In genomic region chr3:56915969-56916586, GRCh38 we compare ENCODE assay signal across 8 cellular contexts.
DNase-seq lines count a peak whose midpoint lies in the region; ATAC-seq, FAIRE-seq and TF ChIP-seq lines count a peak whose summit lies in the region.

No MANE protein-coding gene starts in this region.

- peaks cover 25% of the 10 kb centered on the region for H3K4me1 Mint-ChIP-seq in endodermal cell

- no peaks in the 10 kb centered on the region for H3K27me3 ChIP-seq in breast epithelium
- no peaks in the 10 kb centered on the region for H3K27me3 ChIP-seq in mammary epithelial cell (ENCODE audit: insufficient read depth, low read length)
- no peaks in the 10 kb centered on the region for H3K27me3 ChIP-seq in endodermal cell (ENCODE audit: control insufficient read depth, insufficient read depth, low read length, poor library complexity, severe bottlenecking)

- no peak overlapping the region for H2AFZ ChIP-seq in mammary epithelial cell (ENCODE audit: low read depth, low read length)

- H3K36me3 Mint-ChIP-seq in endodermal cell (ENCODE audit: low read depth), result no peaks in the 10 kb centered on the region

- TF ChIP-seq POLR2A in breast epithelium (IDR thresholded peaks at IDR 0.05), result no peak

- no peak overlapping the region for H3K4me2 ChIP-seq in mammary epithelial cell (ENCODE audit: insufficient read depth, low read depth, low read length)

- H3K27me3 Mint-ChIP-seq in endodermal cell (ENCODE audit: insufficient read depth), result no peaks in the 10 kb centered on the region

- CTCF ChIA-PET in mammary epithelial cell (lab: Charles Lee; ENCODE audit: low non-redundant PET), result no interaction called here

- H3K27ac ChIP-seq in breast epithelium, result peak overlapping the region in 1 of 2 donors; percentile 61
- H3K27ac ChIP-seq in mammary epithelial cell (ENCODE audit: insufficient read depth, low read depth, low read length), result no peak overlapping the region
- H3K27ac ChIP-seq in endodermal cell (ENCODE audit: low read depth, low read length), result no peak overlapping the region

- ATAC-seq in HG03571 (IDR thresholded peaks at IDR 0.05; ENCODE audit: unreplicated experiment), result peak; percentile 33

- H3K9me3 ChIP-seq in breast epithelium, result no peaks in the 10 kb centered on the region
- H3K9me3 ChIP-seq in mammary epithelial cell (replicated peaks; ENCODE audit: insufficient read depth, low read length), result no peaks in the 10 kb centered on the region
- no peaks in the 10 kb centered on the region for H3K9me3 ChIP-seq in endodermal cell (ENCODE audit: control insufficient read depth, low read length)

- peak overlapping the region; percentile 17 to 41 (median 27) for H3K4me3 ChIP-seq in breast epithelium
- no peak overlapping the region for H3K4me3 ChIP-seq in mammary epithelial cell (replicated peaks in 1 of 3; ENCODE audit: insufficient read depth in 1 of 3, low read depth in 2 of 3, low read length in 3 of 3)
- H3K4me3 ChIP-seq in endodermal cell (ENCODE audit: low read length), result no peak overlapping the region

- no peaks in the 10 kb centered on the region for H4K20me1 ChIP-seq in mammary epithelial cell (ENCODE audit: insufficient read depth, low read length)

- no peak for TF ChIP-seq CTCF in breast epithelium (IDR thresholded peaks at IDR 0.05)
- no peak for TF ChIP-seq CTCF in mammary epithelial cell (conservative IDR thresholded peaks at IDR 0.05 in 1 of 2, IDR thresholded peaks at IDR 0.05 in 1 of 2; ENCODE audit: extremely low read depth in 1 of 2, insufficient read depth in 1 of 2, low read depth in 1 of 2, low read length in 2 of 2)
- TF ChIP-seq CTCF in endodermal cell (conservative IDR thresholded peaks at IDR 0.05), result peak; percentile 20

- H3K9me3 Mint-ChIP-seq in endodermal cell, result no peaks in the 10 kb centered on the region

- intact Hi-C loops in breast epithelium (cut with DNase I; ENCODE audit: low total_unique reads), result no loop called here
- intact Hi-C loops in mammary epithelial cell (cut with micrococcal nuclease), result no loop called here

- dilution Hi-C loops in mammary epithelial cell (cut with HindIII; ENCODE audit: low sequenced_read_pairs), result loop anchor here (5.0 kb wide), 1 partner anchor 66 kb away; no protein-coding TSS in a partner anchor

- no peak for FAIRE-seq in HTR-8/SVneo (lab: Jason Lieb, UNC)

- no peak overlapping the region for H3K4me3 Mint-ChIP-seq in endodermal cell

- H3K4me1 ChIP-seq in breast epithelium (no peaks in the 10 kb centered on the region), mammary epithelial cell (ENCODE audit: insufficient read depth, low read length) (no peaks in the 10 kb centered on the region), endodermal cell (ENCODE audit: control insufficient read depth, insufficient read depth, low read length) (no peaks in the 10 kb centered on the region)

- in situ Hi-C loops in mammary epithelial cell (cut with MboI; ENCODE audit: low sequenced_read_pairs in 2 of 2), result no loop called here

- no peaks in the 10 kb centered on the region for H3K79me2 ChIP-seq in mammary epithelial cell (ENCODE audit: insufficient read depth, low read length)

- BruUV-seq in mammary epithelial cell (replicated peaks; lab: Mats Ljungman, UMichigan), result no TSS peak

- H3K9ac ChIP-seq in mammary epithelial cell (ENCODE audit: insufficient read depth, low read length), result no peak overlapping the region
- no peak overlapping the region for H3K9ac ChIP-seq in endodermal cell (ENCODE audit: extremely low read depth, low read length, poor library complexity, severe bottlenecking)

- H3K36me3 ChIP-seq in breast epithelium, result no peaks in the 10 kb centered on the region
- no peaks in the 10 kb centered on the region for H3K36me3 ChIP-seq in mammary epithelial cell (ENCODE audit: insufficient read depth, low read length)
- H3K36me3 ChIP-seq in endodermal cell (ENCODE audit: control insufficient read depth, insufficient read depth, low read length), result no peaks in the 10 kb centered on the region

- DNase-seq in breast epithelium (ENCODE audit: low spot score in 2 of 2), result no peak
- no peak for DNase-seq in mammary epithelial cell
- DNase-seq in activated CD4-positive, alpha-beta T cell treated with anti-CD3 and anti-CD28 coated beads for 24 hours (ENCODE audit: low read depth in 2 of 2), result peak; percentile 49 to 50
- peak; percentile 73 for DNase-seq in endodermal cell
- peak; percentile 45 to 54 for DNase-seq in stimulated activated CD4-positive, alpha-beta T cell treated with anti-CD3 and anti-CD28 coated beads, Interleukin-2, amount 100 ng/mL, for 48 hours
- no peak for DNase-seq in mucosa of gallbladder (ENCODE audit: low spot score)
- no peak for DNase-seq in HTR-8/SVneo (ENCODE audit: insufficient read length, low spot score)

- H3K27ac Mint-ChIP-seq in endodermal cell, result no peak overlapping the region

- WGBS in mammary epithelial cell (ENCODE audit: low coverage, missing lambda C conversion rate), result 96% methylated on average over 8 of the region's 16 CpGs
- WGBS in endodermal cell (ENCODE audit: insufficient coverage in 1 of 2, insufficient read length in 1 of 2), 2 experiments, result 58 to 77% methylated on average over 8 to 16 of the region's 16 CpGs

Comparison
In these comparisons a context has a peak if more than half of its experiments do, and no peak if none do; other contexts are left out.
1. H3K4me3 ChIP-seq: peak in breast epithelium (3 of 3); none in mammary epithelial cell (0 of 3) and endodermal cell (single experiment).
2. DNase-seq: peak in activated CD4-positive, alpha-beta T cell treated with anti-CD3 and anti-CD28 coated beads for 24 hours (2 of 2), endodermal cell (single experiment) and stimulated activated CD4-positive, alpha-beta T cell treated with anti-CD3 and anti-CD28 coated beads, Interleukin-2, amount 100 ng/mL, for 48 hours (2 of 2); none in breast epithelium (0 of 2), mammary epithelial cell (single experiment), mucosa of gallbladder (single experiment) and HTR-8/SVneo (single experiment).